In the genomic region with DNA sequence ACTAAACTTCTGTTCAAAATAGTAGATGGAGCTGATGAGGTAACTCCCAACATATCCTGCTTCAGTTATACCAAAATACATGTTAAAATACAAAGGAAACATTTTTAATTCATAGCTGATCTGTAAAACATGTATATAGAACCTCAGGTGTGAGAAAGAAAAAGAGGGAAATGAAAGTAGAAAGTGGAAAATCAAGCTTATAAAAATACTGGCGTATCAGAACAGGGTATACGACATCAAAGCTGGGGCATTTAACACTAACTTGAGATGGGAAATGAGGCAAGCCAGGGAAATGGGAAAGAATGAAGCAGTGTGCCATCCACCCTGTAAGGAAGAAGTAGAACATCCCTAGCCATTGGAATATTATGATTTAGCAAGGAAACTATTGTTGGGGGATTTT, we compare ENCODE assay signal across 22 cellular contexts.
DNase-seq lines count a peak whose midpoint lies in the region; ATAC-seq and TF ChIP-seq lines count a peak whose summit lies in the region.
"Had no signal": no experiment of that assay in that cellular context is flagged by ENCODE, and none has a peak within 500 bp of the region (broad histone marks: within the 10 kb centered on the region; RNA-seq: fewer than 3 reads in every experiment).

No MANE protein-coding gene starts in this region.

- H3K9me3 ChIP-seq in DOHH2 (ENCODE audit: control insufficient read depth, insufficient read depth, low read length) = no peaks in the 10 kb centered on the region
- peaks cover 5% of the 10 kb centered on the region; the same call in 1 of the 2 replicates for H3K9me3 ChIP-seq in OCI-LY7 (ENCODE audit: low read length)
- H3K9me3 ChIP-seq: BLaER1, MG63, SJSA1 had no signal

- H3K4me3 ChIP-seq in DOHH2 (ENCODE audit: low read length) (no peak overlapping the region), OCI-LY7 (ENCODE audit: low read depth, low read length, poor library complexity, severe bottlenecking) (peak overlapping the region; percentile 33)
- H3K4me3 ChIP-seq: BLaER1, MG63, SJSA1 had no signal

- POLR2A ChIA-PET in OCI-LY7 (lab: Charles Lee) = interaction anchor here (0.5 to 2.5 kb wide), 10 partner anchors 9 to 1202 kb away, joined by 3 to 16 read pairs (median 4); no protein-coding TSS in a partner anchor

- BruUV-seq in OCI-LY7 (replicated peaks; lab: Mats Ljungman, UMichigan) = no TSS peak

- ATAC-seq in GM18511 (IDR thresholded peaks at IDR 0.05; ENCODE audit: unreplicated experiment) (peak; percentile 19), naive B cell (ENCODE audit: low read depth in 2 of 2) (peak; percentile 54 to 65), HG03097 (IDR thresholded peaks at IDR 0.05; ENCODE audit: low FRiP score, unreplicated experiment) (no peak), HG03039 (IDR thresholded peaks at IDR 0.05; ENCODE audit: unreplicated experiment) (no peak)
- ATAC-seq: Right ventricle myocardium inferior had no signal

- H3K4me1 ChIP-seq in DOHH2 (ENCODE audit: control insufficient read depth, low read length) (peaks cover 22% of the 10 kb centered on the region), OCI-LY7 (ENCODE audit: insufficient read depth, low read length, poor library complexity, severe bottlenecking) (peaks cover 56% of the 10 kb centered on the region)
- H3K4me1 ChIP-seq: SJSA1 had no signal

- H2AFZ ChIP-seq in OCI-LY7 (ENCODE audit: low read length) = peak overlapping the region; percentile 79

- no peaks in the 10 kb centered on the region for H3K27me3 ChIP-seq in DOHH2 (ENCODE audit: control insufficient read depth, low read length)
- H3K27me3 ChIP-seq: MG63, SJSA1 had no signal

- peak overlapping the region; percentile 3 to 82 (median 68) for H3K4me3 Mint-ChIP-seq in naive B cell
- H3K4me3 Mint-ChIP-seq: CD4-positive, alpha-beta T cell had no signal

- H3K4me1 Mint-ChIP-seq in naive B cell = peaks cover 30 to 49% (median 33%) of the 10 kb centered on the region in 3 donors

- CTCF ChIA-PET in OCI-LY7 (lab: Charles Lee; ENCODE audit: unreplicated experiment) = no interaction called here

- H3K79me2 ChIP-seq in DOHH2 (ENCODE audit: control insufficient read depth, low read length) (no peaks in the 10 kb centered on the region), OCI-LY7 (ENCODE audit: insufficient read depth, low read depth, low read length) (no peaks in the 10 kb centered on the region)

- intact Hi-C loops in OCI-LY7 (cut with micrococcal nuclease; ENCODE audit: unreplicated experiment) = loop anchor here (5.0 kb wide), 1 partner anchor 728 kb away; no protein-coding TSS in a partner anchor

- H3K27ac ChIP-seq in DOHH2 (ENCODE audit: low read depth, low read length) = 0 out of 2 replicates have a peak overlapping the region, but pooled peaks have one; percentile 15
- peak overlapping the region; percentile 95 for H3K27ac ChIP-seq in OCI-LY7 (ENCODE audit: low read depth, low read length, poor library complexity, severe bottlenecking)
- H3K27ac ChIP-seq: BLaER1, SJSA1 had no signal

- H3K9me3 Mint-ChIP-seq in naive B cell = peaks cover 0 to 19% (median 7%) of the 10 kb centered on the region in 7 donors
- H3K9me3 Mint-ChIP-seq: CD4-positive, alpha-beta T cell had no signal

- peak overlapping the region; percentile 72 to 91 (median 81) for H3K27ac Mint-ChIP-seq in naive B cell
- H3K27ac Mint-ChIP-seq: CD4-positive, alpha-beta T cell had no signal

- H3F3A ChIP-seq in DOHH2 (ENCODE audit: control insufficient read depth, insufficient read depth) = no peaks in the 10 kb centered on the region

- 0 out of 2 replicates have a peak overlapping the region, but pooled peaks have one; percentile 4 for H3K4me2 ChIP-seq in DOHH2 (ENCODE audit: low read length)
- peak overlapping the region; percentile 60 for H3K4me2 ChIP-seq in OCI-LY7 (ENCODE audit: low read length)

- TF ChIP-seq CTCF in DOHH2 (IDR thresholded peaks at IDR 0.05; ENCODE audit: low read depth, low read length, poor library complexity, severe bottlenecking) = no peak
- TF ChIP-seq CTCF in OCI-LY7 (conservative IDR thresholded peaks at IDR 0.05; ENCODE audit: low read length) = no peak

- H3K36me3 Mint-ChIP-seq in naive B cell = peaks cover 0 to 15% of the 10 kb centered on the region in 2 donors

- DNase-seq in OCI-LY7 (ENCODE audit: low spot score) (peak; percentile 69), naive B cell (peak; percentile 32), NCI-H2029 treated with DMSO at 0.1 percent for 48 hours (lab: John Stamatoyannopoulos, UW) (no peak)
- DNase-seq: CD4-positive, alpha-beta T cell; COR-L47; DMS79; GOT3; HCEC 1CT; MG63; NCI-H1092; NCI-H1436 treated with DMSO at 0.1 percent for 48 hours; NCI-H1930; NCI-H226; NCI-H510A treated with DMSO at 0.1 percent for 48 hours; NCI-H748 treated with DMSO at 0.1 percent for 48 hours had no signal

- H3K36me3 ChIP-seq in DOHH2 (ENCODE audit: control insufficient read depth, low read length) = no peaks in the 10 kb centered on the region
- H3K36me3 ChIP-seq in OCI-LY7 (ENCODE audit: insufficient read depth, low read length) = peaks cover 34% of the 10 kb centered on the region
- H3K36me3 ChIP-seq: BLaER1, MG63, SJSA1 had no signal

- peaks cover 0 to 1% (median 0%) of the 10 kb centered on the region in 3 donors for H3K27me3 Mint-ChIP-seq in naive B cell
- H3K27me3 Mint-ChIP-seq: CD4-positive, alpha-beta T cell had no signal

- H3K9me2 ChIP-seq in DOHH2 (replicated peaks; ENCODE audit: control insufficient read depth, low read length) = no peaks in the 10 kb centered on the region
- H3K9me2 ChIP-seq in OCI-LY7 (ENCODE audit: insufficient read depth, low read length) = no peaks in the 10 kb centered on the region

- H4K20me1 ChIP-seq in DOHH2 (ENCODE audit: control insufficient read depth, insufficient read depth, low read depth, low read length) (no peaks in the 10 kb centered on the region), OCI-LY7 (ENCODE audit: insufficient read depth, low read length) (no peaks in the 10 kb centered on the region)
- H4K20me1 ChIP-seq: BLaER1 had no signal

Comparison
In these comparisons a context has a peak if more than half of its experiments do, and no peak if none do; other contexts are left out.
1. ATAC-seq: peak in GM18511 (single experiment) and naive B cell (2 of 2); none in HG03097 (single experiment) and HG03039 (single experiment).